28 cellular contexts compared by ENCODE assay signal in the genomic region with DNA sequence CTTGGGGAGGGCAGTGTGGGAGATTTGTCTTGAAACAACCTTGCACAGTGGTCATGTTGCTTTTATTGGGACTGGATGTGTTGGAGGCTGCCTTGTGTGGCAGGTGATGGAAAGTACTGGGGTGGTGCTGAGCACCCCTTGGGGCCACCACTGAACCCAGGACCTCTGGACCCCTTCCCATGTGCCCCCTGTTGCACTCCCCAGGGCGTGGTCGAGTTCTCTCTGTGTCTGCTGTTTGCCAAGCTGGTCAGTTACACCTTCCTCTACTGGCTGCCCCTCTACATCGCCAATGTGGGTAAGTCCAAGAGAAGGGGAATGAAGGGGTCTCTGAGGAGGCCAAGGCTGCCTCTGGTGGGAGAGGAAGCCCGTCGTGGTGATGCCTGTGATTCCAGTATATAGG.
"Had no signal": no experiment of that assay in that cellular context is flagged by ENCODE, and none has a peak within 500 bp of the region (broad histone marks: within the 10 kb centered on the region; RNA-seq: fewer than 3 reads in every experiment).

No MANE protein-coding gene starts in this region.

- DNase-seq: activated CD4-positive, alpha-beta T cell treated with anti-CD3 and anti-CD28 coated beads for 4 hours; activated CD4-positive, alpha-beta T cell treated with anti-CD3 and anti-CD28 coated beads, Interleukin-2, amount 50 U/mL, for 4 hours; activated gamma-delta T cell treated with Interleukin-2 at 50 U/mL for 16 hours; activated naive CD4-positive, alpha-beta T cell treated with anti-CD3 and anti-CD28 coated beads, Interleukin-2, amount 50 U/mL, for 16 hours; activated T-cell treated with anti-CD3 and anti-CD28 coated beads, Interleukin-2, amount 50 U/mL, for 4 hours; amygdala; central memory CD4-positive, alpha-beta T cell; dermis blood vessel endothelial cell; effector CD8-positive, alpha-beta T cell; islet precursor cell; left cardiac atrium; left ventricle myocardium superior; naive thymus-derived CD8-positive, alpha-beta T cell; occipital lobe; right cardiac atrium; stimulated activated CD4-positive, alpha-beta T cell treated with anti-CD3 and anti-CD28 coated beads, Interleukin-4, amount 100 ng/mL, for 24 hours; stimulated activated CD8-positive, alpha-beta memory T cell treated with anti-CD3 and anti-CD28 coated beads, Interleukin-4, amount 100 ng/mL, for 48 hours; stimulated activated naive B cell treated with anti-CD40 and anti-IgM and Interleukin-4, amounts not matched to agents 10 μg/mL and 1 μg/mL and 100 μg/mL, for 72 hours; stomach; T-helper 1 cell; thyroid gland; upper lobe of left lung had no signal

- H3K27ac Mint-ChIP-seq: activated T-helper 17 cell treated with anti-CD3 and anti-CD28 coated beads, Interleukin-2, amount 50 U/mL, for 72 hours; stimulated activated naive B cell treated with anti-CD40 and anti-IgM and Interleukin-4, amounts not matched to agents 10 μg/mL and 1 μg/mL and 100 μg/mL, for 72 hours; T-helper 2 cell treated with Interferon-gamma antibody and Interleukin-4, amounts not matched to agents 5 μg/mL and 100 μg/mL, for 36 hours had no signal

- H3K4me3 Mint-ChIP-seq: activated T-cell treated with anti-CD3 and anti-CD28 coated beads, Interleukin-2, amount 50 U/mL, for 4 hours; activated T-helper 17 cell treated with anti-CD3 and anti-CD28 coated beads, Interleukin-2, amount 50 U/mL, for 72 hours; naive thymus-derived CD8-positive, alpha-beta T cell; neural crest cell; stimulated activated naive B cell treated with anti-CD40 and anti-IgM and Interleukin-4, amounts not matched to agents 10 μg/mL and 1 μg/mL and 100 μg/mL, for 72 hours; T-helper 2 cell treated with Interferon-gamma antibody and Interleukin-4, amounts not matched to agents 5 μg/mL and 100 μg/mL, for 36 hours had no signal

- H3K4me1 ChIP-seq: gastroesophageal sphincter, stomach, thyroid gland, upper lobe of left lung had no signal

- H3K27me3 ChIP-seq: hepatocyte, thyroid gland, upper lobe of left lung had no signal

- H3K36me3 ChIP-seq: gastroesophageal sphincter, stomach, thyroid gland, upper lobe of left lung had no signal

- H3K79me2 ChIP-seq: hepatocyte had no signal

- H3K4me2 ChIP-seq: hepatocyte had no signal

- H3K4me1 Mint-ChIP-seq: activated T-helper 17 cell treated with anti-CD3 and anti-CD28 coated beads, Interleukin-2, amount 50 U/mL, for 72 hours; stimulated activated naive B cell treated with anti-CD40 and anti-IgM and Interleukin-4, amounts not matched to agents 10 μg/mL and 1 μg/mL and 100 μg/mL, for 72 hours had no signal

- H2AFZ ChIP-seq: hepatocyte had no signal

- H3K27ac ChIP-seq: gastroesophageal sphincter, stomach, thyroid gland, upper lobe of left lung, VCaP had no signal

- H3K4me3 ChIP-seq: gastroesophageal sphincter, hepatocyte, stomach, thyroid gland, upper lobe of left lung had no signal

- H3K9me3 Mint-ChIP-seq: activated T-cell treated with anti-CD3 and anti-CD28 coated beads, Interleukin-2, amount 50 U/mL, for 4 hours; activated T-helper 17 cell treated with anti-CD3 and anti-CD28 coated beads, Interleukin-2, amount 50 U/mL, for 72 hours; neural crest cell; stimulated activated naive B cell treated with anti-CD40 and anti-IgM and Interleukin-4, amounts not matched to agents 10 μg/mL and 1 μg/mL and 100 μg/mL, for 72 hours; T-helper 2 cell treated with Interferon-gamma antibody and Interleukin-4, amounts not matched to agents 5 μg/mL and 100 μg/mL, for 36 hours had no signal

- ATAC-seq: activated T-cell treated with anti-CD3 and anti-CD28 coated beads, Interleukin-2, amount 50 U/mL, for 4 hours; activated T-helper 17 cell treated with anti-CD3 and anti-CD28 coated beads, Interleukin-2, amount 50 U/mL, for 72 hours; gastroesophageal sphincter; left cardiac atrium; left ventricle myocardium superior; naive thymus-derived CD8-positive, alpha-beta T cell; right cardiac atrium; stimulated activated naive B cell treated with anti-CD40 and anti-IgM and Interleukin-4, amounts not matched to agents 10 μg/mL and 1 μg/mL and 100 μg/mL, for 72 hours had no signal

- H3K36me3 Mint-ChIP-seq: naive thymus-derived CD8-positive, alpha-beta T cell had no signal

- H3K9me3 ChIP-seq: gastroesophageal sphincter, stomach, thyroid gland, upper lobe of left lung had no signal
